1 cellular context compared by ENCODE assay signal in genomic region chr1:3649342-3650247, GRCh38.
TF ChIP-seq lines count a peak whose summit lies in the region.

Gene WRAP73, minus strand, starts transcription at chr1:3650103. Its CDS starts 104 bp downstream, at chr1:3649999.

TF ChIP-seq in K562, 482 proteins besides CTCF, POLR2A, EP300 and RAD21 (continued from another document and continues in another):
- TF ChIP-seq SIN3A (IDR thresholded peaks at IDR 0.05; ENCODE audit: borderline replicate concordance in 2 of 2, control insufficient read depth in 1 of 2, low read depth in 2 of 2, low read length in 2 of 2) (peak; percentile 50 to 62; a peak in 2 of 4 replicates), KDM2B (CRISPR knock-in tag; IDR thresholded peaks at IDR 0.05) (peak; percentile 82; the same call in 1 of the 2 replicates), NKRF (IDR thresholded peaks at IDR 0.05; ENCODE audit: borderline replicate concordance) (peak; percentile 50; the same call in 1 of the 2 replicates), ZNF143 (CRISPR knock-in tag; IDR thresholded peaks at IDR 0.05) (peak; percentile 92), USF1 (CRISPR knock-in tag; IDR thresholded peaks at IDR 0.05) (no peak), TBP (optimal IDR thresholded peaks at IDR 0.05; ENCODE audit: low read depth, low read length) (peak; percentile 77), SAP30 (IDR thresholded peaks at IDR 0.05; ENCODE audit: borderline replicate concordance, insufficient read depth, low read depth, low read length, poor library complexity, severe bottlenecking) (peak; percentile 73), CHAMP1 (IDR thresholded peaks at IDR 0.05) (no peak), TAF1 (IDR thresholded peaks at IDR 0.05; ENCODE audit: control insufficient read depth, extremely low read depth, insufficient read depth, low read length, severe bottlenecking) (no peak), ERF (CRISPR knock-in tag; IDR thresholded peaks at IDR 0.05) (0 out of 2 replicates have a peak, but pooled peaks have one; percentile 62), ZNF699 (CRISPR knock-in tag; IDR thresholded peaks at IDR 0.05; ENCODE audit: insufficient replicate concordance) (no peak), GTF2E2 (tag; IDR thresholded peaks at IDR 0.05) (no peak), KLF1 (tag; IDR thresholded peaks at IDR 0.05) (peak; percentile 73; the same call in 1 of the 2 replicates), RBM15 (IDR thresholded peaks at IDR 0.05; ENCODE audit: insufficient read depth, low read length) (no peak), ZNF398 (CRISPR knock-in tag; IDR thresholded peaks at IDR 0.05) (no peak), CTBP1 (IDR thresholded peaks at IDR 0.05; ENCODE audit: borderline replicate concordance) (peak; percentile 79), CBX5 (IDR thresholded peaks at IDR 0.05; ENCODE audit: borderline replicate concordance, low read depth) (no peak), SMARCA5 (IDR thresholded peaks at IDR 0.05) (no peak), ZNF318 (IDR thresholded peaks at IDR 0.05; ENCODE audit: borderline replicate concordance in 1 of 2, low read depth in 1 of 2) (no peak), ZNF717 (CRISPR knock-in tag; IDR thresholded peaks at IDR 0.05) (no peak), ZNF197 (CRISPR knock-in tag; IDR thresholded peaks at IDR 0.05; ENCODE audit: low read depth) (0 out of 2 replicates have a peak, but pooled peaks have one; percentile 34), POLR2AphosphoS2 (IDR thresholded peaks at IDR 0.05; ENCODE audit: low read length) (no peak), ZBTB9 (CRISPR knock-in tag; IDR thresholded peaks at IDR 0.05) (0 out of 2 replicates have a peak, but pooled peaks have one; percentile 22), NFXL1 (CRISPR knock-in tag; IDR thresholded peaks at IDR 0.05) (no peak), SMAD4 (CRISPR knock-in tag; conservative IDR thresholded peaks at IDR 0.05) (peak; percentile 63), MNT (conservative IDR thresholded peaks at IDR 0.05) (peak; percentile 61 to 84), CREB1 (IDR thresholded peaks at IDR 0.05) (peak; percentile 90), CREB1 (CRISPR knock-in tag; IDR thresholded peaks at IDR 0.05) (peak; percentile 76; the same call in 1 of the 2 replicates), E2F8 (IDR thresholded peaks at IDR 0.05; ENCODE audit: low read depth, partially characterized antibody) (peak; percentile 86), THAP12 (CRISPR knock-in tag; IDR thresholded peaks at IDR 0.05) (peak; percentile 59; the same call in 1 of the 2 replicates)
